1 cellular context compared by ENCODE assay signal in the genomic region with DNA sequence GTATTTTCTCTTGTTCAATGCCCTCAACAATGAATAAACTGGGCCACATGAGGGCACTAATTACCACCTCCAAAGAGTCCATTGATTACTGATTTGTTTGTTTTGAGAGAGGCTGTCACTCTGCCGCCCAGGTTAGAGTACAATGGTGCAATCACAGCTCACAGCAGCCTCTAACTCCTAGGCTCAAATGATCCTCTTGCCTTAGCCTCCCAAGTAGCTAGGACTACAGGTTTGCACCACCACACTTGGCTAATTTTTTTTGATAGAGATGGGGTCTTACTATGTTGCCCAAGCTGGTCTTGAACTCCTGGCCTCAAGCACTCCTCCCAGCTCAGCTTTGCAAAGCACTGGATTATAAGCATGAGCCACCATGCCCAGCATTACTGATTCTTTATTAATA.
TF ChIP-seq lines count a peak whose summit lies in the region.

No MANE protein-coding gene starts in this region.

TF ChIP-seq in HCT116, 20 proteins besides CTCF, POLR2A, EP300 and RAD21 (continued from another document):
- TF ChIP-seq, protein P1, sequence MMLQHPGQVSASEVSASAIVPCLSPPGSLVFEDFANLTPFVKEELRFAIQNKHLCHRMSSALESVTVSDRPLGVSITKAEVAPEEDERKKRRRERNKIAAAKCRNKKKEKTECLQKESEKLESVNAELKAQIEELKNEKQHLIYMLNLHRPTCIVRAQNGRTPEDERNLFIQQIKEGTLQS (IDR thresholded peaks at IDR 0.05), result no peak
- no peak for TF ChIP-seq EGR1 (IDR thresholded peaks at IDR 0.05; ENCODE audit: low read depth)
- no peak for TF ChIP-seq ZNF274 (IDR thresholded peaks at IDR 0.05; ENCODE audit: low read depth, low read length)
- no peak for TF ChIP-seq EZH2phosphoT487 (IDR thresholded peaks at IDR 0.05; ENCODE audit: borderline replicate concordance)
- TF ChIP-seq EZH2 (IDR thresholded peaks at IDR 0.05), result no peak
- TF ChIP-seq SRF (IDR thresholded peaks at IDR 0.05; ENCODE audit: low read depth), result no peak
- no peak for TF ChIP-seq FOSL1 (IDR thresholded peaks at IDR 0.05; ENCODE audit: low read depth)
- TF ChIP-seq, protein P2, sequence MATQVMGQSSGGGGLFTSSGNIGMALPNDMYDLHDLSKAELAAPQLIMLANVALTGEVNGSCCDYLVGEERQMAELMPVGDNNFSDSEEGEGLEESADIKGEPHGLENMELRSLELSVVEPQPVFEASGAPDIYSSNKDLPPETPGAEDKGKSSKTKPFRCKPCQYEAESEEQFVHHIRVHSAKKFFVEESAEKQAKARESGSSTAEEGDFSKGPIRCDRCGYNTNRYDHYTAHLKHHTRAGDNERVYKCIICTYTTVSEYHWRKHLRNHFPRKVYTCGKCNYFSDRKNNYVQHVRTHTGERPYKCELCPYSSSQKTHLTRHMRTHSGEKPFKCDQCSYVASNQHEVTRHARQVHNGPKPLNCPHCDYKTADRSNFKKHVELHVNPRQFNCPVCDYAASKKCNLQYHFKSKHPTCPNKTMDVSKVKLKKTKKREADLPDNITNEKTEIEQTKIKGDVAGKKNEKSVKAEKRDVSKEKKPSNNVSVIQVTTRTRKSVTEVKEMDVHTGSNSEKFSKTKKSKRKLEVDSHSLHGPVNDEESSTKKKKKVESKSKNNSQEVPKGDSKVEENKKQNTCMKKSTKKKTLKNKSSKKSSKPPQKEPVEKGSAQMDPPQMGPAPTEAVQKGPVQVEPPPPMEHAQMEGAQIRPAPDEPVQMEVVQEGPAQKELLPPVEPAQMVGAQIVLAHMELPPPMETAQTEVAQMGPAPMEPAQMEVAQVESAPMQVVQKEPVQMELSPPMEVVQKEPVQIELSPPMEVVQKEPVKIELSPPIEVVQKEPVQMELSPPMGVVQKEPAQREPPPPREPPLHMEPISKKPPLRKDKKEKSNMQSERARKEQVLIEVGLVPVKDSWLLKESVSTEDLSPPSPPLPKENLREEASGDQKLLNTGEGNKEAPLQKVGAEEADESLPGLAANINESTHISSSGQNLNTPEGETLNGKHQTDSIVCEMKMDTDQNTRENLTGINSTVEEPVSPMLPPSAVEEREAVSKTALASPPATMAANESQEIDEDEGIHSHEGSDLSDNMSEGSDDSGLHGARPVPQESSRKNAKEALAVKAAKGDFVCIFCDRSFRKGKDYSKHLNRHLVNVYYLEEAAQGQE (IDR thresholded peaks at IDR 0.05; ENCODE audit: low read depth), result no peak
- no peak for TF ChIP-seq ELF1 (IDR thresholded peaks at IDR 0.05; ENCODE audit: borderline replicate concordance, low read depth)
- no peak for TF ChIP-seq CBX3 (IDR thresholded peaks at IDR 0.05; ENCODE audit: low read depth)
- no peak for TF ChIP-seq YY1 (IDR thresholded peaks at IDR 0.05; ENCODE audit: extremely low read depth, insufficient replicate concordance, low read depth, low read length)
